Comparison of ENCODE assay signal across 34 cellular contexts in genomic region chr7:156275292-156275691, GRCh38.
"Had no signal": no experiment of that assay in that cellular context is flagged by ENCODE, and none has a peak within 500 bp of the region (broad histone marks: within the 10 kb centered on the region; RNA-seq: fewer than 3 reads in every experiment).

No MANE protein-coding gene starts in this region.

- ATAC-seq: activated CD8-positive, alpha-beta T cell treated with anti-CD3 and anti-CD28 coated beads for 36 hours; activated naive CD4-positive, alpha-beta T cell treated with anti-CD3 and anti-CD28 coated beads, Interleukin-2, amount 50 U/mL, for 72 hours; activated T-cell treated with anti-CD3 and anti-CD28 coated beads, Interleukin-2, amount 50 U/mL, for 4 hours; activated T-cell treated with anti-CD3 and anti-CD28 coated beads, Interleukin-2, amount 50 U/mL, for 72 hours; activated T-helper 17 cell treated with anti-CD3 and anti-CD28 coated beads, Interleukin-2, amount 50 U/mL, for 72 hours; body of pancreas had no signal

- H3K36me3 ChIP-seq: adrenal gland, brain microvascular endothelial cell, breast epithelium had no signal

- H3K27me3 ChIP-seq: adrenal gland, body of pancreas, brain microvascular endothelial cell, breast epithelium had no signal

- H3K4me3 ChIP-seq: adrenal gland, body of pancreas, breast epithelium had no signal

- DNase-seq: activated B cell treated with CpG ODN at 0.5 μM for 24 hours; activated CD4-positive, alpha-beta memory T cell treated with anti-CD3 and anti-CD28 coated beads for 36 hours; activated CD4-positive, alpha-beta T cell treated with anti-CD3 and anti-CD28 coated beads for 4 hours; activated CD4-positive, alpha-beta T cell treated with anti-CD3 and anti-CD28 coated beads, Interleukin-2, amount 10 ng/mL, durations not matched to agents 24 days and 14 days; activated CD4-positive, alpha-beta T cell treated with anti-CD3 and anti-CD28 coated beads, Interleukin-2, amount 50 U/mL, for 1 hour; activated CD4-positive, alpha-beta T cell treated with anti-CD3 and anti-CD28 coated beads, Interleukin-2, amount 50 U/mL, for 4 hours; activated CD4-positive, CD25-positive, alpha-beta regulatory T cell treated with anti-CD3 and anti-CD28 coated beads, Interleukin-2, amount 50 U/mL, for 72 hours; activated CD8-positive, alpha-beta memory T cell treated with anti-CD3 and anti-CD28 coated beads, Interleukin-2, amount 50 U/mL, for 4 hours; activated CD8-positive, alpha-beta T cell treated with anti-CD3 and anti-CD28 coated beads for 36 hours; activated effector memory CD4-positive, alpha-beta T cell treated with anti-CD3 and anti-CD28 coated beads, Interleukin-2, amount 50 U/mL, for 16 hours; activated gamma-delta T cell treated with Interleukin-2 at 50 U/mL for 16 hours; activated naive CD4-positive, alpha-beta T cell; activated naive CD4-positive, alpha-beta T cell treated with anti-CD3 and anti-CD28 coated beads for 36 hours; activated naive CD4-positive, alpha-beta T cell treated with anti-CD3 and anti-CD28 coated beads, Interleukin-2, amount 50 U/mL, for 16 hours; activated naive CD8-positive, alpha-beta T cell treated with anti-CD3 and anti-CD28 coated beads for 36 hours; activated T-cell treated with anti-CD3 and anti-CD28 coated beads for 4 hours; activated T-cell treated with anti-CD3 and anti-CD28 coated beads, Interleukin-2, amount 50 U/mL, for 1 hour; activated T-cell treated with anti-CD3 and anti-CD28 coated beads, Interleukin-2, amount 50 U/mL, for 4 hours; activated T-cell treated with anti-CD3 and anti-CD28 coated beads, Interleukin-2, amount 50 U/mL, for 72 hours; adrenal gland; amniotic stem cell; aorta; body of pancreas; brain microvascular endothelial cell; central memory CD4-positive, alpha-beta T cell; T-helper 1 cell; T-helper 2 cell; T-helper 9 cell had no signal

- H3K27ac ChIP-seq: adrenal gland, body of pancreas, brain microvascular endothelial cell, breast epithelium, VCaP had no signal

- FAIRE-seq: astrocyte, TTC549 had no signal

- H3K4me1 ChIP-seq: adrenal gland, body of pancreas, breast epithelium had no signal

- H3K9me3 ChIP-seq: adrenal gland had no signal
